In the genomic region with DNA sequence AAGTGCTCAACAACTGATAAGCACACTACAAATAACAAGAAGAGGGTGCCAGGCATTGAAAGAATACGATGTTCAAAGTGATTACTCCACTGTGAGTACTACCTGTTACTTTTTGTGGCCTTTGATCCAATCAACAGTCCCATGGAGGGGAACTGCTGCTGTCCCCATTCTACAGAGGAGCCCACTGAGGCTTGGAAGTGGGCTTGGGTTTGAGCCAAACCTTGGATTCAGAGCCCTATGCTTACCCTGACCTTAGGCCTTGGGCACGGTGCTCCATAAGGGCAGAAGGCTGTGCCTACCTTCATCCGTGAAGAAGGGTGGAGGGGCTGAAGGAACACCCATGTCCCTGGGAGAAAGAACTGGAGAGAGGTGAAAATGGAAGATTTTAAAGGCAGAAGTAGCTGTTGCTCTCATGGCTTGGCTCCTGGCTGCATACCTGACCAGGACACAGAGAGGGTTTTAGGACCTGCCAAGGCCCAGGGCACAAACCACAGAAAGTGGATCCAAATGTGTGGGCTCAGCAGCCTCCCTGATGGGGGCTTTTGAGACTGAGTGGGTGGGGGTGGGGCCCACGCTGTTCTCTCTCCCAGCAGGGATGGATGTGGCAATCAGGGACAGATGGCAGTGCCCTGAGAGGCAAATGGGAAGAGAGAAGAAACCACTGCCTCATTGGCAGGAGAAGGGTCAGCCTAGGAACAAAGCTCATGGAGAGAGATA, we compare ENCODE assay signal across 20 cellular contexts. TPM values are rescaled to one million over a fixed set of nuclear protein-coding genes. Genes with fewer than 3 reads are reported as not detected.
"Had no signal": no experiment of that assay in that cellular context is flagged by ENCODE, and none has a peak within 500 bp of the region (broad histone marks: within the 10 kb centered on the region; RNA-seq: fewer than 3 reads in every experiment).

No MANE protein-coding gene starts in this region.

- H3K36me3 ChIP-seq: colonic mucosa, heart left ventricle, upper lobe of right lung had no signal

- H3K4me1 ChIP-seq: colonic mucosa had no signal

- H3K9me3 Mint-ChIP-seq: activated naive CD8-positive, alpha-beta T cell treated with anti-CD3 and anti-CD28 coated beads, Interleukin-2, amount 10 ng/mL, durations not matched to agents 7 days and 5 days; natural killer cell; stimulated activated naive CD8-positive, alpha-beta T cell treated with anti-CD3 and anti-CD28 coated beads, Interleukin-15, amount 100 ng/mL, for 72 hours had no signal

- ATAC-seq: heart left ventricle; left lobe of liver; mucosa of descending colon; natural killer cell; stimulated activated naive CD8-positive, alpha-beta T cell treated with anti-CD3 and anti-CD28 coated beads, Interleukin-15, amount 100 ng/mL, for 72 hours; upper lobe of right lung had no signal

- H3K36me3 Mint-ChIP-seq: activated naive CD8-positive, alpha-beta T cell treated with anti-CD3 and anti-CD28 coated beads, Interleukin-2, amount 10 ng/mL, durations not matched to agents 7 days and 5 days; natural killer cell had no signal

- FAIRE-seq: islet of Langerhans had no signal

- DNase-seq: activated CD4-positive, alpha-beta T cell treated with anti-CD3 and anti-CD28 coated beads, Interleukin-2, amount 50 U/mL, for 4 hours; activated CD4-positive, CD25-positive, alpha-beta regulatory T cell treated with anti-CD3 and anti-CD28 coated beads, Interleukin-2, amount 50 U/mL, for 72 hours; activated gamma-delta T cell; activated naive CD8-positive, alpha-beta T cell treated with anti-CD3 and anti-CD28 coated beads, Interleukin-2, amount 10 ng/mL, durations not matched to agents 7 days and 5 days; activated T-cell treated with anti-CD3 and anti-CD28 coated beads, Interleukin-2, amount 50 U/mL, for 1 hour; colonic mucosa; foreskin melanocyte; heart left ventricle; mammary epithelial cell; mucosa of descending colon; natural killer cell; stimulated activated CD4-positive, alpha-beta T cell treated with anti-CD3 and anti-CD28 coated beads, Interleukin-4, amount 100 ng/mL, for 1 hour; stimulated activated naive CD8-positive, alpha-beta T cell treated with anti-CD3 and anti-CD28 coated beads, Interleukin-15, amount 100 ng/mL, for 72 hours; T-helper 2 cell; testis; upper lobe of right lung had no signal

- H3K27ac ChIP-seq: colonic mucosa, heart left ventricle, testis, upper lobe of right lung had no signal

- H3K4me3 Mint-ChIP-seq: activated naive CD8-positive, alpha-beta T cell treated with anti-CD3 and anti-CD28 coated beads, Interleukin-2, amount 10 ng/mL, durations not matched to agents 7 days and 5 days; natural killer cell; stimulated activated naive CD8-positive, alpha-beta T cell treated with anti-CD3 and anti-CD28 coated beads, Interleukin-15, amount 100 ng/mL, for 72 hours had no signal

- H3K9me3 ChIP-seq: colonic mucosa, heart left ventricle, mucosa of descending colon, testis, upper lobe of right lung had no signal

- H3K27ac Mint-ChIP-seq: activated naive CD8-positive, alpha-beta T cell treated with anti-CD3 and anti-CD28 coated beads, Interleukin-2, amount 10 ng/mL, durations not matched to agents 7 days and 5 days; natural killer cell; stimulated activated naive CD8-positive, alpha-beta T cell treated with anti-CD3 and anti-CD28 coated beads, Interleukin-15, amount 100 ng/mL, for 72 hours had no signal

- H3K27me3 ChIP-seq: testis had no signal

- H3K4me3 ChIP-seq: colonic mucosa, heart left ventricle, mucosa of descending colon, testis, upper lobe of right lung had no signal

RNA-seq across cellular contexts. Expression of gene TIFAB, which starts 34.7 kb away (rescaled TPM):
- total RNA-seq: activated naive CD8-positive, alpha-beta T cell treated with anti-CD3 and anti-CD28 coated beads, Interleukin-2, amount 10 ng/mL, durations not matched to agents 7 days and 5 days; left lobe of liver; mammary epithelial cell; omental fat pad had no signal
- polyA plus RNA-seq: aorta, mammary epithelial cell had no signal

RNA-seq across cellular contexts. Expression of gene DCANP1, which starts 39.7 kb away (rescaled TPM):
- total RNA-seq: activated naive CD8-positive, alpha-beta T cell treated with anti-CD3 and anti-CD28 coated beads, Interleukin-2, amount 10 ng/mL, durations not matched to agents 7 days and 5 days; aorta; colonic mucosa; left lobe of liver; mammary epithelial cell; mucosa of descending colon; testis; upper lobe of right lung had no signal
- polyA plus RNA-seq: heart left ventricle, mammary epithelial cell had no signal

RNA-seq across cellular contexts. Expression of gene NEUROG1, which starts 48.9 kb away (rescaled TPM):
- total RNA-seq: activated naive CD8-positive, alpha-beta T cell treated with anti-CD3 and anti-CD28 coated beads, Interleukin-2, amount 10 ng/mL, durations not matched to agents 7 days and 5 days; aorta; colonic mucosa; heart left ventricle; left lobe of liver; mammary epithelial cell; mucosa of descending colon; natural killer cell; omental fat pad; testis; upper lobe of right lung had no signal
- polyA plus RNA-seq: aorta, heart left ventricle, mammary epithelial cell had no signal
